In genomic region chr20:44966030-44966961, GRCh38 we compare ENCODE assay signal across 8 cellular contexts. TPM values are rescaled to one million over a fixed set of nuclear protein-coding genes. Genes with fewer than 3 reads are reported as not detected.
DNase-seq lines count a peak whose midpoint lies in the region; ATAC-seq and TF ChIP-seq lines count a peak whose summit lies in the region.

TSS of gene STK4 (plus strand) at chr20:44966512. CDS start at chr20:44966569, 57 bp downstream.

- no peaks in the 10 kb centered on the region for H3K36me3 ChIP-seq in uterus

- H3K4me3 ChIP-seq in uterus: peak within 1 kb of the TSS; percentile 64 to 71

- H3K9me3 ChIP-seq in uterus: no peaks in the 10 kb centered on the region

- peak within 1 kb of the TSS; percentile 83 to 89 for H3K27ac ChIP-seq in uterus

- H3K4me1 ChIP-seq in uterus: no peaks in the 10 kb centered on the region

- in situ Hi-C loops in GM13977 (cut with MboI; ENCODE audit: low pct_unique_long_range_greater_than_20kb, low sequenced_read_pairs, unreplicated experiment): no loop called here

- DNase-seq in GM13977 (ENCODE audit: low spot score) (peak; percentile 89), NCI-H1694 (lab: John Stamatoyannopoulos, UW) (peak; percentile 73), amygdala (lab: John Stamatoyannopoulos, UW) (peak; percentile 59 to 94 (median 87)), left ventricle myocardium superior (peak; percentile 97), pulmonary artery endothelial cell (ENCODE audit: low read depth, low spot score) (peak; percentile 66), uterus (peak; percentile 90 to 93)

- intact Hi-C loops in left ventricle myocardium superior (cut with micrococcal nuclease): no loop called here
- intact Hi-C loops in uterus (cut with DNase I; ENCODE audit: low total_unique reads): loop anchor here (10.0 kb wide), 1 partner anchor 81 kb away; the partner anchor contains the start of gene YWHAB

- peak within 1 kb of the TSS; percentile 90 for H3K4me3 Mint-ChIP-seq in T-helper 1 cell treated with Interleukin-12 subunit alpha and Interleukin-12 subunit beta and Interleukin-4 antibody, amounts not matched to agents 30 μg/mL and 1 μg/mL, for 36 hours

- H3K4me1 Mint-ChIP-seq in T-helper 1 cell treated with Interleukin-12 subunit alpha and Interleukin-12 subunit beta and Interleukin-4 antibody, amounts not matched to agents 30 μg/mL and 1 μg/mL, for 36 hours (ENCODE audit: low read depth): peaks cover 58% of the 10 kb centered on the region

- no peaks in the 10 kb centered on the region for H3K27me3 ChIP-seq in uterus

- peaks cover 27% of the 10 kb centered on the region for H3K36me3 Mint-ChIP-seq in T-helper 1 cell treated with Interleukin-12 subunit alpha and Interleukin-12 subunit beta and Interleukin-4 antibody, amounts not matched to agents 30 μg/mL and 1 μg/mL, for 36 hours (ENCODE audit: low read depth)

- peak within 1 kb of the TSS; percentile 76 for H3K27ac Mint-ChIP-seq in T-helper 1 cell treated with Interleukin-12 subunit alpha and Interleukin-12 subunit beta and Interleukin-4 antibody, amounts not matched to agents 30 μg/mL and 1 μg/mL, for 36 hours

- TF ChIP-seq CTCF in GM13977 (IDR thresholded peaks at IDR 0.05; ENCODE audit: extremely low read depth, insufficient read depth, missing control alignments) (peak; percentile 77), uterus (IDR thresholded peaks at IDR 0.05) (peak; percentile 58 to 71 (median 65))

- peak; percentile 71 to 87 for TF ChIP-seq POLR2A in uterus (IDR thresholded peaks at IDR 0.05)

- no peaks in the 10 kb centered on the region for H3K27me3 Mint-ChIP-seq in T-helper 1 cell treated with Interleukin-12 subunit alpha and Interleukin-12 subunit beta and Interleukin-4 antibody, amounts not matched to agents 30 μg/mL and 1 μg/mL, for 36 hours (ENCODE audit: low read depth)

- no peaks in the 10 kb centered on the region for H3K9me3 Mint-ChIP-seq in T-helper 1 cell treated with Interleukin-12 subunit alpha and Interleukin-12 subunit beta and Interleukin-4 antibody, amounts not matched to agents 30 μg/mL and 1 μg/mL, for 36 hours

- ATAC-seq in HG02884 (IDR thresholded peaks at IDR 0.05; ENCODE audit: unreplicated experiment) (peak; percentile 58), left ventricle myocardium superior (peak; percentile 99)

RNA-seq across cellular contexts. Expression of gene STK4, which starts in this region (rescaled TPM):
- 9.3 TPM for total RNA-seq in left ventricle myocardium superior
- 23.4 and 30.1 TPM in 2 replicates for total RNA-seq in pulmonary artery endothelial cell
- 10 to 100 TPM in 3 of 4 donors, 1 to 10 TPM in 1; 9.0 to 43.6 (median 29.6) TPM for total RNA-seq in uterus

Comparison
In these comparisons a context has a peak if more than half of its experiments do, and no peak if none do; other contexts are left out.
1. Peak in every context shown above with its lines: DNase-seq, ATAC-seq, H3K4me3 ChIP-seq and H3K27ac ChIP-seq.